12 cellular contexts compared by ENCODE assay signal in genomic region chr22:24433001-24433867, GRCh38. TPM values are rescaled to one million over a fixed set of nuclear protein-coding genes. Genes with fewer than 3 reads are reported as not detected.
DNase-seq lines count a peak whose midpoint lies in the region; FAIRE-seq and TF ChIP-seq lines count a peak whose summit lies in the region.
"Had no signal": no experiment of that assay in that cellular context is flagged by ENCODE, and none has a peak within 500 bp of the region (broad histone marks: within the 10 kb centered on the region; RNA-seq: fewer than 3 reads in every experiment).

No MANE protein-coding gene starts in this region.

- POLR2A ChIA-PET in CD4-positive, alpha-beta memory T cell (lab: Charles Lee; ENCODE audit: partially characterized antibody) = interaction anchor here (2.0 to 2.8 kb wide), 3 partner anchors 9 to 122 kb away, joined by 7 to 10 read pairs (median 10); partner anchors contain the start of gene GUCD1

- no peaks in the 10 kb centered on the region for H4K20me1 ChIP-seq in KMS-11 (ENCODE audit: insufficient read depth)

- peaks cover 0 to 3% of the 10 kb centered on the region in 2 donors for H3K27me3 Mint-ChIP-seq in CD4-positive, alpha-beta memory T cell
- H3K27me3 Mint-ChIP-seq in nephron (ENCODE audit: low read depth) = peaks cover 8% of the 10 kb centered on the region
- H3K27me3 Mint-ChIP-seq in type B pancreatic cell = peaks cover 4% of the 10 kb centered on the region

- no peaks in the 10 kb centered on the region for H3K27me3 ChIP-seq in CD4-positive, alpha-beta memory T cell (ENCODE audit: insufficient read depth, low read length)
- H3K27me3 ChIP-seq in KMS-11 (ENCODE audit: insufficient read depth, low read depth) (no peaks in the 10 kb centered on the region), bronchial epithelial cell (ENCODE audit: control insufficient read depth, insufficient read depth, low read length) (no peaks in the 10 kb centered on the region)
- H3K27me3 ChIP-seq: uterus had no signal

- intact Hi-C loops in CD4-positive, alpha-beta memory T cell (cut with micrococcal nuclease) = loop anchor here (5.0 kb wide), 1 partner anchor 421 kb away; the partner anchor contains the start of gene CABIN1

- in situ Hi-C loops in GM13977 (cut with MboI; ENCODE audit: low pct_unique_long_range_greater_than_20kb, low sequenced_read_pairs, unreplicated experiment) = no loop called here

- no peak for DNase-seq in CD4-positive, alpha-beta memory T cell
- DNase-seq in bronchial epithelial cell (ENCODE audit: low read depth) (no peak), type B pancreatic cell (ENCODE audit: extremely low spot score, unreplicated experiment) (no peak), NCI-H345 (lab: John Stamatoyannopoulos, UW) (no peak), DMS153 (lab: John Stamatoyannopoulos, UW) (no peak), GM13977 (ENCODE audit: low spot score) (no peak)
- DNase-seq: SW 1271 had no signal

- CTCF ChIA-PET in CD4-positive, alpha-beta memory T cell (lab: Charles Lee; ENCODE audit: partially characterized antibody) = interaction anchor here (0.8 to 2.2 kb wide), 3 partner anchors 10 to 70 kb away, joined by 3 to 8 read pairs (median 3); no protein-coding TSS in a partner anchor

- peaks cover 14 to 43% of the 10 kb centered on the region in 2 donors for H3K36me3 Mint-ChIP-seq in CD4-positive, alpha-beta memory T cell
- H3K36me3 Mint-ChIP-seq in nephron (ENCODE audit: low read depth) (no peaks in the 10 kb centered on the region), type B pancreatic cell (no peaks in the 10 kb centered on the region)

- H3K9ac ChIP-seq in KMS-11 = peak overlapping the region; percentile 90

- peaks cover 29% of the 10 kb centered on the region for H3K36me3 ChIP-seq in CD4-positive, alpha-beta memory T cell (ENCODE audit: insufficient read depth, low read length)
- H3K36me3 ChIP-seq in KMS-11 (ENCODE audit: insufficient read depth) (no peaks in the 10 kb centered on the region), bronchial epithelial cell (ENCODE audit: control insufficient read depth, insufficient read depth, low read length) (no peaks in the 10 kb centered on the region)
- H3K36me3 ChIP-seq: uterus had no signal

- peaks cover 82% of the 10 kb centered on the region for H3K79me2 ChIP-seq in KMS-11 (ENCODE audit: insufficient read depth, low read depth)

- peaks cover 0 to 5% (median 0%) of the 10 kb centered on the region in 8 donors for H3K9me3 Mint-ChIP-seq in CD4-positive, alpha-beta memory T cell
- H3K9me3 Mint-ChIP-seq in nephron (no peaks in the 10 kb centered on the region), type B pancreatic cell (no peaks in the 10 kb centered on the region)
- H3K9me3 Mint-ChIP-seq: neural crest cell had no signal

- H3K9me3 ChIP-seq in CD4-positive, alpha-beta memory T cell (ENCODE audit: control insufficient read depth in 1 of 2, low read length in 2 of 2) = no peaks in the 10 kb centered on the region
- H3K9me3 ChIP-seq: uterus had no signal

- no peak for TF ChIP-seq CTCF in KMS-11 (conservative IDR thresholded peaks at IDR 0.05; ENCODE audit: low read depth, low read length)
- no peak for TF ChIP-seq CTCF in bronchial epithelial cell (IDR thresholded peaks at IDR 0.05; ENCODE audit: insufficient read depth, low read length, severe bottlenecking)
- TF ChIP-seq CTCF in nephron (IDR thresholded peaks at IDR 0.05; ENCODE audit: unreplicated experiment in 3 of 3) = no peak
- no peak for TF ChIP-seq CTCF in type B pancreatic cell (conservative IDR thresholded peaks at IDR 0.05)
- TF ChIP-seq CTCF in GM13977 (IDR thresholded peaks at IDR 0.05; ENCODE audit: extremely low read depth, insufficient read depth, missing control alignments) = no peak

- peak overlapping the region; percentile 99 for H3K4me2 ChIP-seq in KMS-11

- peak overlapping the region in 4 of 8 donors; percentile 7 to 62 (median 17) for H3K4me3 Mint-ChIP-seq in CD4-positive, alpha-beta memory T cell
- H3K4me3 Mint-ChIP-seq in nephron (no peak overlapping the region), type B pancreatic cell (no peak overlapping the region)
- H3K4me3 Mint-ChIP-seq: neural crest cell had no signal

- no peak overlapping the region for H3K4me3 ChIP-seq in CD4-positive, alpha-beta memory T cell (ENCODE audit: low read length in 2 of 2)
- no peak overlapping the region for H3K4me3 ChIP-seq in KMS-11 (IDR thresholded peaks at IDR 0.05; ENCODE audit: insufficient read depth, low read depth, low read length)
- no peak overlapping the region for H3K4me3 ChIP-seq in bronchial epithelial cell (ENCODE audit: low read depth, low read length)
- H3K4me3 ChIP-seq: uterus had no signal

- peak overlapping the region; percentile 59 for H3K27ac ChIP-seq in CD4-positive, alpha-beta memory T cell (ENCODE audit: low read depth, low read length)
- H3K27ac ChIP-seq in KMS-11 = peak overlapping the region; percentile 100

- no peak overlapping the region for H2AFZ ChIP-seq in KMS-11 (ENCODE audit: low read depth)

- peaks cover 47 to 96% (median 78%) of the 10 kb centered on the region in 4 donors for H3K4me1 Mint-ChIP-seq in CD4-positive, alpha-beta memory T cell
- H3K4me1 Mint-ChIP-seq in nephron = peaks cover 55% of the 10 kb centered on the region
- peaks cover 27% of the 10 kb centered on the region for H3K4me1 Mint-ChIP-seq in type B pancreatic cell (ENCODE audit: unreplicated experiment)

- peak overlapping the region; percentile 78 to 100 (median 87) for H3K27ac Mint-ChIP-seq in CD4-positive, alpha-beta memory T cell
- peak overlapping the region in 2 of 3 experiments; percentile 95 to 96 for H3K27ac Mint-ChIP-seq in nephron
- H3K27ac Mint-ChIP-seq in type B pancreatic cell = no peak overlapping the region

- peaks cover 96% of the 10 kb centered on the region for H3K4me1 ChIP-seq in CD4-positive, alpha-beta memory T cell (ENCODE audit: insufficient read depth, low read length)
- peaks cover 97% of the 10 kb centered on the region for H3K4me1 ChIP-seq in KMS-11 (ENCODE audit: low read depth, poor library complexity, severe bottlenecking)

- peak; percentile 87 for FAIRE-seq in bronchial epithelial cell (lab: Jason Lieb, UNC)
- FAIRE-seq: D721Med had no signal

RNA-seq across cellular contexts. Expression of gene ADORA2A, which starts 5.8 kb away (rescaled TPM):
- 10 to 100 TPM; 34.5 to 35.0 TPM for total RNA-seq in CD4-positive, alpha-beta memory T cell
- 10 to 100 TPM; 66.7 to 74.7 TPM for polyA plus RNA-seq in CD4-positive, alpha-beta memory T cell
- total RNA-seq in bronchial epithelial cell (under 0.01 and 0.77 TPM in 2 replicates), type B pancreatic cell (ENCODE audit: low replicate concordance) (7.2 and 19.2 TPM in 2 replicates)
